Comparison of ENCODE assay signal across 20 cellular contexts in the genomic region with DNA sequence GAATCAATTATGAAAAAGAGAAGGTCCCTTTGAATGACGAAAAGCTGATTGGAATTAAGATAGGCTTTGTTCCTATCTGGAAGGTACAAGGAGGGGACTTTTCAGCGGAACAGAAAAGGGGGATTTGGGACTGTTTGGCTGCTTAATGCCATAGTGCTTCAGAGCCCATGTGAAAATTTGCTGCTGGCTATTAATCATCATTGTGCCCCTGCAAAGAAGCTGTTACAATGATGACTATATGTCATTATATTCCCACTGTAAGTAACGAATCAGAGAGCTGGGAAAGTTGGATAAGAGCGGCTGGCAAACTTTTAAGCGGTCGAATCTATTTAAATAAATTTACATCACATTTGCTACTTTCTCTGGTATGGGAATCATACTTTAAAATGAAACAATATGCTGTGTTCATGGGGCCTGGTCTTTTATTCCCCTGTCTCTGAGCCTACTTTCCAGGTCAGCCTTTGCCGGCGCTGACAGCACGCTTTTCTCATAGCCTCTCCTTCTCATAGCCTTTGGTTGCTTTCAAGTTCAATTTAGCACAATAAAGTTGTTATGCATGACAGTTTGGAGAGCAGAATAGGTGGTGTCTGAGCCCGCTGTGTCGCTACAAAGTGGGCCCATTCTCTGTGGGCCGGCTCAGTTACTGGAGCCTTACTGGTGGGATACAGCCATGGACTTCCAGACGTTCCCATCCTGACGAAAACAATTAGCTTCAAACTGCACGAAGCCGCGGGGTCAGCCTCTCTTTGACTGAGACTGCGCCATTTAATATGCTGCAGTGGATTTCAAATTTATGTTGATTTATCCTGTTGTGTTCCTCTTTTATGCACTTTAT.
"Had no signal": no experiment of that assay in that cellular context is flagged by ENCODE, and none has a peak within 500 bp of the region (broad histone marks: within the 10 kb centered on the region; RNA-seq: fewer than 3 reads in every experiment).

No MANE protein-coding gene starts in this region.

- H3K27me3 ChIP-seq: esophagus muscularis mucosa, hepatocyte, sigmoid colon, stomach, vagina had no signal

- H3K27ac ChIP-seq: esophagus muscularis mucosa, hepatocyte, sigmoid colon, stomach, vagina had no signal

- DNase-seq: activated CD4-positive, alpha-beta memory T cell treated with anti-CD3 and anti-CD28 coated beads for 36 hours; activated CD4-positive, alpha-beta T cell treated with anti-CD3 and anti-CD28 coated beads for 48 hours; activated CD4-positive, CD25-positive, alpha-beta regulatory T cell; activated effector memory CD4-positive, alpha-beta T cell treated with anti-CD3 and anti-CD28 coated beads, Interleukin-2, amount 50 U/mL, for 16 hours; activated naive CD4-positive, alpha-beta T cell treated with anti-CD3 and anti-CD28 coated beads, Interleukin-2, amount 10 ng/mL, durations not matched to agents 7 days and 5 days; activated T-cell treated with anti-CD3 and anti-CD28 coated beads, Interleukin-2, amount 50 U/mL, for 72 hours; central memory CD4-positive, alpha-beta T cell; effector memory CD8-positive, alpha-beta T cell; glutamatergic neuron; islet precursor cell; left cardiac atrium; sigmoid colon; stimulated activated CD4-positive, alpha-beta T cell treated with anti-CD3 and anti-CD28 coated beads, Interleukin-15, amount 100 ng/mL, for 24 hours; stomach; trophoblast cell had no signal

- H3K4me3 ChIP-seq: esophagus muscularis mucosa, hepatocyte, sigmoid colon, smooth muscle cell, stomach, vagina had no signal

- ATAC-seq: activated T-cell treated with anti-CD3 and anti-CD28 coated beads, Interleukin-2, amount 50 U/mL, for 72 hours; effector memory CD8-positive, alpha-beta T cell; left cardiac atrium; stimulated activated memory B cell treated with anti-CD40 and anti-IgM and Interleukin-4, amounts not matched to agents 10 μg/mL and 1 μg/mL and 100 μg/mL, for 72 hours had no signal

- H3K36me3 ChIP-seq: esophagus muscularis mucosa, sigmoid colon, stomach, vagina had no signal

- H3K4me2 ChIP-seq: hepatocyte, smooth muscle cell had no signal

- H3K9me3 ChIP-seq: esophagus muscularis mucosa, sigmoid colon, stomach, vagina had no signal

- H3K79me2 ChIP-seq: hepatocyte had no signal

- H3K4me1 ChIP-seq: esophagus muscularis mucosa, sigmoid colon, stomach, vagina had no signal
